ENCODE assay signal across 9 cellular contexts in genomic region chr2:168632733-168633132, GRCh38.
DNase-seq lines count a peak whose midpoint lies in the region; ATAC-seq and TF ChIP-seq lines count a peak whose summit lies in the region.
"Had no signal": no experiment of that assay in that cellular context is flagged by ENCODE, and none has a peak within 500 bp of the region (broad histone marks: within the 10 kb centered on the region; RNA-seq: fewer than 3 reads in every experiment).

No MANE protein-coding gene starts in this region.

- TF ChIP-seq CTCF in GM23338 (conservative IDR thresholded peaks at IDR 0.05; ENCODE audit: low read depth in 2 of 2) = no peak
- TF ChIP-seq CTCF in body of pancreas (IDR thresholded peaks at IDR 0.05) = no peak
- no peak for TF ChIP-seq CTCF in smooth muscle cell (IDR thresholded peaks at IDR 0.05; ENCODE audit: borderline replicate concordance, insufficient read depth, poor library complexity, severe bottlenecking)

- H3K79me2 ChIP-seq in GM23338 (replicated peaks; ENCODE audit: insufficient read depth) (0 out of 2 replicates have a peak, but pooled peaks cover 5% of the 10 kb centered on the region), smooth muscle cell (ENCODE audit: low read depth) (no peaks in the 10 kb centered on the region)

- no peak overlapping the region for H3K27ac Mint-ChIP-seq in GM23338
- no peak overlapping the region for H3K27ac Mint-ChIP-seq in stimulated activated naive CD8-positive, alpha-beta T cell treated with anti-CD3 and anti-CD28 coated beads, Interleukin-15, amount 100 ng/mL, for 72 hours

- no peak overlapping the region for H3K9ac ChIP-seq in smooth muscle cell (ENCODE audit: low read depth)

- 60 to 72% methylated on average over 7 of the region's 7 CpGs for WGBS in body of pancreas, 2 donors
- WGBS in smooth muscle cell (ENCODE audit: low lambda C conversion rate) = 5% methylated on average over 7 of the region's 7 CpGs

- H3K36me3 ChIP-seq in GM23338 (ENCODE audit: insufficient read depth) (no peaks in the 10 kb centered on the region), body of pancreas (replicated peaks in 1 of 2; ENCODE audit: insufficient read depth in 1 of 2, low read depth in 2 of 2) (no peaks in the 10 kb centered on the region), smooth muscle cell (ENCODE audit: low read depth) (no peaks in the 10 kb centered on the region)
- H3K36me3 ChIP-seq: SJSA1 had no signal

- H3K27ac ChIP-seq in GM23338 (ENCODE audit: low read depth) (peak overlapping the region; percentile 40; the same call in 1 of the 2 replicates), body of pancreas (peak overlapping the region in 1 of 4 donors; percentile 45), smooth muscle cell (ENCODE audit: low read depth) (peak overlapping the region; percentile 55)
- H3K27ac ChIP-seq: SJSA1 had no signal

- H3K9me2 ChIP-seq in GM23338 (ENCODE audit: insufficient read depth) = no peaks in the 10 kb centered on the region

- H3K4me2 ChIP-seq in GM23338 = peak overlapping the region; percentile 42; the same call in 1 of the 2 replicates
- peak overlapping the region; percentile 70 for H3K4me2 ChIP-seq in smooth muscle cell

- in situ Hi-C loops in ACHN (cut with HindIII; ENCODE audit: low pct_ligation_motif_present, low pct_unique_long_range_greater_than_20kb, low sequenced_read_pairs) = no loop called here

- H2AFZ ChIP-seq in GM23338 (no peak overlapping the region), smooth muscle cell (ENCODE audit: low read depth) (no peak overlapping the region)

- H3K9me3 ChIP-seq in body of pancreas = no peaks in the 10 kb centered on the region
- H3K9me3 ChIP-seq in smooth muscle cell (replicated peaks; ENCODE audit: low read depth) = no peaks in the 10 kb centered on the region
- H3K9me3 ChIP-seq: SJSA1 had no signal

- H3F3A ChIP-seq in GM23338 (replicated peaks; ENCODE audit: low read depth) = no peaks in the 10 kb centered on the region
- peaks cover 11% of the 10 kb centered on the region for H3F3A ChIP-seq in smooth muscle cell (ENCODE audit: low read depth)

- no peaks in the 10 kb centered on the region for H3K9me3 Mint-ChIP-seq in GM23338
- H3K9me3 Mint-ChIP-seq in stimulated activated naive CD8-positive, alpha-beta T cell treated with anti-CD3 and anti-CD28 coated beads, Interleukin-15, amount 100 ng/mL, for 72 hours = no peaks in the 10 kb centered on the region

- peak; percentile 52 for DNase-seq in GM23338 (ENCODE audit: low spot score)
- DNase-seq in body of pancreas = peak in 1 of 4 donors; percentile 26
- peak; percentile 90 for DNase-seq in iris pigment epithelial cell (ENCODE audit: low read depth)
- no peak for DNase-seq in smooth muscle cell (lab: John Stamatoyannopoulos, UW; ENCODE audit: unreplicated experiment)
- no peak for DNase-seq in NCI-H446 (lab: John Stamatoyannopoulos, UW)
- no peak for DNase-seq in ACHN
- DNase-seq in stimulated activated naive CD4-positive, alpha-beta T cell treated with Interleukin-2 at 50 U/mL for 16 hours (lab: John Stamatoyannopoulos, UW) = no peak
- no peak for DNase-seq in stimulated activated naive CD8-positive, alpha-beta T cell treated with anti-CD3 and anti-CD28 coated beads, Interleukin-15, amount 100 ng/mL, for 72 hours

- no peaks in the 10 kb centered on the region for H3K36me3 Mint-ChIP-seq in GM23338 (ENCODE audit: low read depth)

- intact Hi-C loops in body of pancreas (cut with DNase I) = no loop called here

- H3K27me3 Mint-ChIP-seq in GM23338 (ENCODE audit: insufficient read depth, low read depth, poor library complexity) = no peaks in the 10 kb centered on the region
- no peaks in the 10 kb centered on the region for H3K27me3 Mint-ChIP-seq in stimulated activated naive CD8-positive, alpha-beta T cell treated with anti-CD3 and anti-CD28 coated beads, Interleukin-15, amount 100 ng/mL, for 72 hours

- ATAC-seq in GM23338 (peak; percentile 48), body of pancreas (peak; percentile 27)
- ATAC-seq in stimulated activated naive CD8-positive, alpha-beta T cell treated with anti-CD3 and anti-CD28 coated beads, Interleukin-15, amount 100 ng/mL, for 72 hours = no peak

- H3K27me3 ChIP-seq in GM23338 (ENCODE audit: insufficient read depth) (no peaks in the 10 kb centered on the region), body of pancreas (no peaks in the 10 kb centered on the region), smooth muscle cell (ENCODE audit: low read depth) (no peaks in the 10 kb centered on the region)
- H3K27me3 ChIP-seq: SJSA1 had no signal

- H4K20me1 ChIP-seq in GM23338 (replicated peaks; ENCODE audit: insufficient read depth) (no peaks in the 10 kb centered on the region; the same call in 1 of the 2 replicates), smooth muscle cell (ENCODE audit: low read depth) (no peaks in the 10 kb centered on the region)

- no peak for TF ChIP-seq POLR2A in body of pancreas (IDR thresholded peaks at IDR 0.05)

- no peak overlapping the region for H3K4me3 ChIP-seq in GM23338
- no peak overlapping the region for H3K4me3 ChIP-seq in body of pancreas
- H3K4me3 ChIP-seq in smooth muscle cell = no peak overlapping the region
- H3K4me3 ChIP-seq: SJSA1 had no signal

- H3K4me1 Mint-ChIP-seq in GM23338 = peaks cover 39% of the 10 kb centered on the region
- H3K4me1 Mint-ChIP-seq in stimulated activated naive CD8-positive, alpha-beta T cell treated with anti-CD3 and anti-CD28 coated beads, Interleukin-15, amount 100 ng/mL, for 72 hours = peaks cover 22% of the 10 kb centered on the region

- H3K4me3 Mint-ChIP-seq in GM23338 = no peak overlapping the region
- H3K4me3 Mint-ChIP-seq in stimulated activated naive CD8-positive, alpha-beta T cell treated with anti-CD3 and anti-CD28 coated beads, Interleukin-15, amount 100 ng/mL, for 72 hours = peak overlapping the region in 1 of 2 donors; percentile 1

- H3K4me1 ChIP-seq in GM23338 (ENCODE audit: insufficient read depth) (peaks cover 31% of the 10 kb centered on the region), body of pancreas (no peaks in the 10 kb centered on the region), smooth muscle cell (ENCODE audit: low read depth) (peaks cover 24% of the 10 kb centered on the region)
- H3K4me1 ChIP-seq: SJSA1 had no signal

TF ChIP-seq in GM23338, 12 proteins besides CTCF, POLR2A, EP300 and RAD21:
- TF ChIP-seq EZH2 (IDR thresholded peaks at IDR 0.05; ENCODE audit: low read depth, unreplicated experiment) (no peak), CREB1 (CRISPR knock-in tag; IDR thresholded peaks at IDR 0.05; ENCODE audit: low read depth) (no peak), REST (IDR thresholded peaks at IDR 0.05; ENCODE audit: unreplicated experiment) (no peak), POLR2AphosphoS5 (IDR thresholded peaks at IDR 0.05; ENCODE audit: low read depth) (no peak), ZNF331 (CRISPR knock-in tag; IDR thresholded peaks at IDR 0.05; ENCODE audit: low read depth) (no peak), EZH2phosphoT487 (IDR thresholded peaks at IDR 0.05; ENCODE audit: unreplicated experiment) (no peak), JUNB (IDR thresholded peaks at IDR 0.05; ENCODE audit: unreplicated experiment) (no peak)

Comparison
In these comparisons a context has a peak if more than half of its experiments do, and no peak if none do; other contexts are left out.
1. DNase-seq: peak in GM23338 (single experiment) and iris pigment epithelial cell (single experiment); none in smooth muscle cell (single experiment), NCI-H446 (0 of 2), ACHN (single experiment), stimulated activated naive CD4-positive, alpha-beta T cell treated with Interleukin-2 at 50 U/mL for 16 hours (single experiment) and stimulated activated naive CD8-positive, alpha-beta T cell treated with anti-CD3 and anti-CD28 coated beads, Interleukin-15, amount 100 ng/mL, for 72 hours (0 of 2).